22 cellular contexts compared by ENCODE assay signal in the genomic region with DNA sequence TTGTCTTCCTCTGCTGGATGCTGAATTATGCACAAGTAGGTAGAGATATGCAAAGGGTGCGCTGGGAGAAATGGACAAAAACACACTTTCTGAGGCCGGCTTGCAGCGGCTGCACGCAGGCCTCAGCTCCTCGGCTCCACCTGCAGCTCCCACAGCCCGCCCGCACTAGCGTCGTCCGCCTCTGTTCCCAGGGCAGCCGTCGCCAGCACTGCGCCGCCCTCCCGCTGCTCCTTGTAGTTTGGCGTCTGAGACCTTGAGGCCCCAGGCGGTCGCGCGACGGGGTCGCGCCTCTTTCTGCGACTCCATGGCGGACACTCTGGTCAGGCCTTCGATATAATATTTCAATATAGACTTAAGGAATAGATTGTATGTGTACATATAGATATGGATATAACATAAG. TPM values are rescaled to one million over a fixed set of nuclear protein-coding genes. Genes with fewer than 3 reads are reported as not detected.
DNase-seq lines count a peak whose midpoint lies in the region; ATAC-seq and TF ChIP-seq lines count a peak whose summit lies in the region.
"Had no signal": no experiment of that assay in that cellular context is flagged by ENCODE, and none has a peak within 500 bp of the region (broad histone marks: within the 10 kb centered on the region; RNA-seq: fewer than 3 reads in every experiment).

No MANE protein-coding gene starts in this region.

- H3K36me3 ChIP-seq in H7 (replicated peaks; ENCODE audit: control insufficient read depth, insufficient read depth, low read length) (peaks cover 4% of the 10 kb centered on the region), testis (ENCODE audit: low read depth, missing control alignments) (no peaks in the 10 kb centered on the region)
- H3K36me3 ChIP-seq: BE2C; BLaER1 treated with 17β-estradiol and CSF1 and Interleukin-3, amounts not matched to agents 10 nM and 100 nM had no signal

- TF ChIP-seq CTCF in testis (IDR thresholded peaks at IDR 0.05) (no peak), foreskin keratinocyte (conservative IDR thresholded peaks at IDR 0.05) (no peak)

- H3K27ac ChIP-seq in testis (no peak overlapping the region), foreskin keratinocyte (no peak overlapping the region)
- H3K27ac ChIP-seq: A549; BLaER1 treated with 17β-estradiol and CSF1 and Interleukin-3, amounts not matched to agents 10 nM and 100 nM had no signal

- no peaks in the 10 kb centered on the region for H3K9me3 ChIP-seq in testis
- H3K9me3 ChIP-seq: A549, BE2C had no signal

- H3K4me3 ChIP-seq in H7 (ENCODE audit: insufficient read depth, low read depth, low read length) (no peak overlapping the region), testis (peak overlapping the region in 1 of 2 donors; percentile 28)
- H3K4me3 ChIP-seq: A549; BLaER1 treated with 17β-estradiol and CSF1 and Interleukin-3, amounts not matched to agents 10 nM and 100 nM had no signal

- TF ChIP-seq POLR2A in testis (IDR thresholded peaks at IDR 0.05): no peak

- H3K4me1 ChIP-seq in testis (no peaks in the 10 kb centered on the region), foreskin keratinocyte (no peaks in the 10 kb centered on the region)
- H3K4me1 ChIP-seq: BE2C; BLaER1 treated with 17β-estradiol and CSF1 and Interleukin-3, amounts not matched to agents 10 nM and 100 nM had no signal

- ATAC-seq in foreskin keratinocyte: no peak
- ATAC-seq: A549, HCT116 had no signal

- H3K27me3 ChIP-seq in H7 (ENCODE audit: control insufficient read depth, insufficient read depth, low read length): no peaks in the 10 kb centered on the region
- no peaks in the 10 kb centered on the region for H3K27me3 ChIP-seq in testis
- no peaks in the 10 kb centered on the region for H3K27me3 ChIP-seq in foreskin keratinocyte
- H3K27me3 ChIP-seq: BLaER1 treated with 17β-estradiol and CSF1 and Interleukin-3, amounts not matched to agents 10 nM and 100 nM had no signal

- 58 to 64% methylated on average over 25 of the region's 26 CpGs for WGBS in testis, 2 donors

- DNase-seq in ELF-1 (ENCODE audit: low read depth, low spot score) (peak; percentile 7), H7 (peak; percentile 27), iPS-NIHi11 (ENCODE audit: low spot score) (peak; percentile 17), testis (peak; percentile 21), NCI-H2107 (lab: John Stamatoyannopoulos, UW) (no peak), foreskin keratinocyte (no peak), NCI-H2107 treated with DMSO at 0.1 percent for 48 hours (lab: John Stamatoyannopoulos, UW; ENCODE audit: unreplicated experiment) (no peak)
- DNase-seq: 8988T; ACHN; AML-193; BE2C; CD4-positive, alpha-beta T cell; CD8-positive, alpha-beta memory T cell; DMS 273 treated with DMSO at 0.1 percent for 48 hours; DMS79; EL; GF-D8; GOT3 had no signal

- intact Hi-C loops in testis (cut with DNase I; ENCODE audit: low total_unique reads): no loop called here

RNA-seq across cellular contexts. Expression of a gene that starts 24.8 kb away (rescaled TPM):
- total RNA-seq in H7 (2014; rRNA removed; shearing (Covaris generic)): 11.3 and 12.5 TPM in 2 replicates
- 1 to 10 TPM; 2.9 to 4.7 TPM for total RNA-seq in testis
- 2.6 TPM for polyA plus RNA-seq in testis (ENCODE audit: insufficient read depth, low read depth, low replicate concordance)
- total RNA-seq in foreskin keratinocyte: 8.4 and 13.1 TPM in 2 replicates
- polyA plus RNA-seq in foreskin keratinocyte: 4.6 and 5.4 TPM in 2 replicates

RNA-seq across cellular contexts. Expression of a gene that starts 34.1 kb away (rescaled TPM):
- total RNA-seq in H7 (2014; rRNA removed; shearing (Covaris generic)): 0.21 and 0.41 TPM in 2 replicates
- total RNA-seq in testis (1 to 10 TPM; 5.5 to 6.4 TPM), foreskin keratinocyte (2.4 and 4.7 TPM in 2 replicates)
- polyA plus RNA-seq in testis (ENCODE audit: insufficient read depth, low read depth, low replicate concordance) (9.3 TPM), foreskin keratinocyte (0.48 and 0.81 TPM in 2 replicates)
- total RNA-seq: G401 had no signal

RNA-seq across cellular contexts. Expression of a gene that starts 41.0 kb away (rescaled TPM):
- total RNA-seq in H7 (2014; rRNA removed; shearing (Covaris generic)): 19.8 and 21.3 TPM in 2 replicates
- total RNA-seq in testis (1 to 10 TPM; 2.2 to 2.6 TPM), foreskin keratinocyte (2.8 and 3.7 TPM in 2 replicates)
- polyA plus RNA-seq in testis (ENCODE audit: insufficient read depth, low read depth, low replicate concordance) (2.5 TPM), foreskin keratinocyte (1.1 and 1.3 TPM in 2 replicates)

Comparison
In these comparisons a context has a peak if more than half of its experiments do, and no peak if none do; other contexts are left out.
1. DNase-seq: peak in ELF-1 (single experiment), H7 (single experiment), iPS-NIHi11 (single experiment) and testis (single experiment); none in NCI-H2107 (single experiment), foreskin keratinocyte (0 of 2) and NCI-H2107 treated with DMSO at 0.1 percent for 48 hours (single experiment).